In the genomic region with DNA sequence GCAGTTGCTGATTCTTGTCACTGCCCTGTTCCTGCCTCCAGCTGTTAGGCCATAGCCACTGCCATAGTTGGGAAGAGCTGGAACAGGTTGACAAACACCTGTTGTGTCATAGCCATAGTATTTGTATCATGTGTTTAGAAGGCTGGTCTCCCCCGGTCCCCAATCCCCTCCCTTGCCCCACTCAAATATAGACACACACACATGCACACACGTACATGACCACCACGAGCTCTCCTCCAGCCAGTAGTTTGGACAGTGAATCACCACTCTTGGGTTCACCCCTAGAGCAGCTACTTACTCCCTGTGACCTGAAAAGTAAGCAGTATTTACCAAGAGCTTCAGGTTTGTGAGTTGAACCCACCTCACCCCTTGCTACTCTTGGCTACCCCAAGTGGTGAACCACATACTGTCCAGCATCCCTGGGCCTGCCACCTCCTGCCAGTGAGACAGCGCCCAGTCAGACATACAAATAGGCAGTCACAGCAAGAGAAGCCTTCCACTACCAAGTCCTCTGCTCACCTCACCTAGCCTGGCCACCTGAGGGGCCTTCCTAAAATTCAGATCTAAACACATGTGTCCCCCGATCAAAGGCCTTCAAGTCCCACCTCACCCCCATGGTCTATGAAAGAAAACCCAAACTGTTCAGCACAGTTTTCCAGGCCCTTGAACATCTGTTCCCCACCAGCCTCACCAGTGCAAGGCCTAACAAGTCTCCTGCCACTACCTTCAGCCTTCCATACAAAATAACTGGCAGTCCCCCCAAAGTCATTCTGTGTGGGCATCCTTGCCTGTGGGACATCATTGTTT, we compare ENCODE assay signal across 1 cellular context.
TF ChIP-seq lines count a peak whose summit lies in the region.

No MANE protein-coding gene starts in this region.

TF ChIP-seq in HepG2, 621 proteins besides CTCF, POLR2A, EP300 and RAD21 (continued from another document and continues in another):
- TF ChIP-seq, protein P1, sequence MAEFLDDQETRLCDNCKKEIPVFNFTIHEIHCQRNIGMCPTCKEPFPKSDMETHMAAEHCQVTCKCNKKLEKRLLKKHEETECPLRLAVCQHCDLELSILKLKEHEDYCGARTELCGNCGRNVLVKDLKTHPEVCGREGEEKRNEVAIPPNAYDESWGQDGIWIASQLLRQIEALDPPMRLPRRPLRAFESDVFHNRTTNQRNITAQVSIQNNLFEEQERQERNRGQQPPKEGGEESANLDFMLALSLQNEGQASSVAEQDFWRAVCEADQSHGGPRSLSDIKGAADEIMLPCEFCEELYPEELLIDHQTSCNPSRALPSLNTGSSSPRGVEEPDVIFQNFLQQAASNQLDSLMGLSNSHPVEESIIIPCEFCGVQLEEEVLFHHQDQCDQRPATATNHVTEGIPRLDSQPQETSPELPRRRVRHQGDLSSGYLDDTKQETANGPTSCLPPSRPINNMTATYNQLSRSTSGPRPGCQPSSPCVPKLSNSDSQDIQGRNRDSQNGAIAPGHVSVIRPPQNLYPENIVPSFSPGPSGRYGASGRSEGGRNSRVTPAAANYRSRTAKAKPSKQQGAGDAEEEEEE (CRISPR knock-in tag; IDR thresholded peaks at IDR 0.05; ENCODE audit: borderline replicate concordance): no peak
- TF ChIP-seq CBX5 (CRISPR knock-in tag; IDR thresholded peaks at IDR 0.05; ENCODE audit: borderline replicate concordance) (0 out of 2 replicates have a peak, but pooled peaks have one; percentile 9), EEA1 (CRISPR knock-in tag; IDR thresholded peaks at IDR 0.05; ENCODE audit: borderline replicate concordance) (no peak), NR2F1 (CRISPR knock-in tag; IDR thresholded peaks at IDR 0.05) (no peak), GATAD2A (CRISPR knock-in tag; IDR thresholded peaks at IDR 0.05) (0 out of 2 replicates have a peak, but pooled peaks have one; percentile 11), SIX1 (CRISPR knock-in tag; IDR thresholded peaks at IDR 0.05; ENCODE audit: borderline replicate concordance) (no peak), TBX3 (IDR thresholded peaks at IDR 0.05; ENCODE audit: borderline replicate concordance) (no peak), SRSF9 (IDR thresholded peaks at IDR 0.05; ENCODE audit: borderline replicate concordance, insufficient read depth, low read depth, low read length, poor library complexity, severe bottlenecking) (no peak), ZNF549 (CRISPR knock-in tag; IDR thresholded peaks at IDR 0.05) (no peak), SPEN (CRISPR knock-in tag; IDR thresholded peaks at IDR 0.05; ENCODE audit: low read depth) (no peak; the same call in 1 of the 2 replicates), SALL1 (CRISPR knock-in tag; IDR thresholded peaks at IDR 0.05) (peak; percentile 44; the same call in 1 of the 2 replicates), HES4 (CRISPR knock-in tag; IDR thresholded peaks at IDR 0.05; ENCODE audit: borderline replicate concordance) (no peak), TBX2 (CRISPR knock-in tag; IDR thresholded peaks at IDR 0.05; ENCODE audit: borderline replicate concordance) (no peak), ZNF782 (CRISPR knock-in tag; IDR thresholded peaks at IDR 0.05; ENCODE audit: borderline replicate concordance) (no peak), ETV5 (CRISPR knock-in tag; IDR thresholded peaks at IDR 0.05; ENCODE audit: borderline replicate concordance) (no peak; the same call in 1 of the 2 replicates), ZNF367 (CRISPR knock-in tag; IDR thresholded peaks at IDR 0.05; ENCODE audit: borderline replicate concordance) (no peak), ZNF776 (CRISPR knock-in tag; IDR thresholded peaks at IDR 0.05) (no peak), PAF1 (CRISPR knock-in tag; IDR thresholded peaks at IDR 0.05) (no peak), ZNF564 (CRISPR knock-in tag; IDR thresholded peaks at IDR 0.05) (no peak), BHLHE40 (IDR thresholded peaks at IDR 0.05; ENCODE audit: low read length) (0 out of 2 replicates have a peak, but pooled peaks have one; percentile 14), ZBTB7B (CRISPR knock-in tag; IDR thresholded peaks at IDR 0.05) (no peak), SOX13 (IDR thresholded peaks at IDR 0.05) (no peak), SOX13 (CRISPR knock-in tag; conservative IDR thresholded peaks at IDR 0.05 in 1 of 2, IDR thresholded peaks at IDR 0.05 in 1 of 2) (peak in 1 of 2 experiments; percentile 13; a peak in 1 of 4 replicates), ZNF556 (CRISPR knock-in tag; IDR thresholded peaks at IDR 0.05; ENCODE audit: borderline replicate concordance) (no peak), ZNF496 (CRISPR knock-in tag; IDR thresholded peaks at IDR 0.05; ENCODE audit: insufficient replicate concordance) (no peak), EZH2 (conservative IDR thresholded peaks at IDR 0.05; ENCODE audit: low read depth, low read length) (no peak), PAX8 (CRISPR knock-in tag; IDR thresholded peaks at IDR 0.05; ENCODE audit: borderline replicate concordance) (no peak), FOXJ3 (CRISPR knock-in tag; IDR thresholded peaks at IDR 0.05; ENCODE audit: borderline replicate concordance) (no peak)
- TF ChIP-seq, protein P2, sequence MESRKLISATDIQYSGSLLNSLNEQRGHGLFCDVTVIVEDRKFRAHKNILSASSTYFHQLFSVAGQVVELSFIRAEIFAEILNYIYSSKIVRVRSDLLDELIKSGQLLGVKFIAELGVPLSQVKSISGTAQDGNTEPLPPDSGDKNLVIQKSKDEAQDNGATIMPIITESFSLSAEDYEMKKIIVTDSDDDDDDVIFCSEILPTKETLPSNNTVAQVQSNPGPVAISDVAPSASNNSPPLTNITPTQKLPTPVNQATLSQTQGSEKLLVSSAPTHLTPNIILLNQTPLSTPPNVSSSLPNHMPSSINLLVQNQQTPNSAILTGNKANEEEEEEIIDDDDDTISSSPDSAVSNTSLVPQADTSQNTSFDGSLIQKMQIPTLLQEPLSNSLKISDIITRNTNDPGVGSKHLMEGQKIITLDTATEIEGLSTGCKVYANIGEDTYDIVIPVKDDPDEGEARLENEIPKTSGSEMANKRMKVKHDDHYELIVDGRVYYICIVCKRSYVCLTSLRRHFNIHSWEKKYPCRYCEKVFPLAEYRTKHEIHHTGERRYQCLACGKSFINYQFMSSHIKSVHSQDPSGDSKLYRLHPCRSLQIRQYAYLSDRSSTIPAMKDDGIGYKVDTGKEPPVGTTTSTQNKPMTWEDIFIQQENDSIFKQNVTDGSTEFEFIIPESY (CRISPR knock-in tag; IDR thresholded peaks at IDR 0.05): 0 out of 2 replicates have a peak, but pooled peaks have one; percentile 8
- TF ChIP-seq, protein P3, sequence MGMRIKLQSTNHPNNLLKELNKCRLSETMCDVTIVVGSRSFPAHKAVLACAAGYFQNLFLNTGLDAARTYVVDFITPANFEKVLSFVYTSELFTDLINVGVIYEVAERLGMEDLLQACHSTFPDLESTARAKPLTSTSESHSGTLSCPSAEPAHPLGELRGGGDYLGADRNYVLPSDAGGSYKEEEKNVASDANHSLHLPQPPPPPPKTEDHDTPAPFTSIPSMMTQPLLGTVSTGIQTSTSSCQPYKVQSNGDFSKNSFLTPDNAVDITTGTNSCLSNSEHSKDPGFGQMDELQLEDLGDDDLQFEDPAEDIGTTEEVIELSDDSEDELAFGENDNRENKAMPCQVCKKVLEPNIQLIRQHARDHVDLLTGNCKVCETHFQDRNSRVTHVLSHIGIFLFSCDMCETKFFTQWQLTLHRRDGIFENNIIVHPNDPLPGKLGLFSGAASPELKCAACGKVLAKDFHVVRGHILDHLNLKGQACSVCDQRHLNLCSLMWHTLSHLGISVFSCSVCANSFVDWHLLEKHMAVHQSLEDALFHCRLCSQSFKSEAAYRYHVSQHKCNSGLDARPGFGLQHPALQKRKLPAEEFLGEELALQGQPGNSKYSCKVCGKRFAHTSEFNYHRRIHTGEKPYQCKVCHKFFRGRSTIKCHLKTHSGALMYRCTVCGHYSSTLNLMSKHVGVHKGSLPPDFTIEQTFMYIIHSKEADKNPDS (CRISPR knock-in tag; IDR thresholded peaks at IDR 0.05): no peak
- TF ChIP-seq, protein P4, sequence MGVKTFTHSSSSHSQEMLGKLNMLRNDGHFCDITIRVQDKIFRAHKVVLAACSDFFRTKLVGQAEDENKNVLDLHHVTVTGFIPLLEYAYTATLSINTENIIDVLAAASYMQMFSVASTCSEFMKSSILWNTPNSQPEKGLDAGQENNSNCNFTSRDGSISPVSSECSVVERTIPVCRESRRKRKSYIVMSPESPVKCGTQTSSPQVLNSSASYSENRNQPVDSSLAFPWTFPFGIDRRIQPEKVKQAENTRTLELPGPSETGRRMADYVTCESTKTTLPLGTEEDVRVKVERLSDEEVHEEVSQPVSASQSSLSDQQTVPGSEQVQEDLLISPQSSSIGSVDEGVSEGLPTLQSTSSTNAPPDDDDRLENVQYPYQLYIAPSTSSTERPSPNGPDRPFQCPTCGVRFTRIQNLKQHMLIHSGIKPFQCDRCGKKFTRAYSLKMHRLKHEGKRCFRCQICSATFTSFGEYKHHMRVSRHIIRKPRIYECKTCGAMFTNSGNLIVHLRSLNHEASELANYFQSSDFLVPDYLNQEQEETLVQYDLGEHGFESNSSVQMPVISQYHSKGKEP (CRISPR knock-in tag; IDR thresholded peaks at IDR 0.05): no peak
- TF ChIP-seq, protein P5, sequence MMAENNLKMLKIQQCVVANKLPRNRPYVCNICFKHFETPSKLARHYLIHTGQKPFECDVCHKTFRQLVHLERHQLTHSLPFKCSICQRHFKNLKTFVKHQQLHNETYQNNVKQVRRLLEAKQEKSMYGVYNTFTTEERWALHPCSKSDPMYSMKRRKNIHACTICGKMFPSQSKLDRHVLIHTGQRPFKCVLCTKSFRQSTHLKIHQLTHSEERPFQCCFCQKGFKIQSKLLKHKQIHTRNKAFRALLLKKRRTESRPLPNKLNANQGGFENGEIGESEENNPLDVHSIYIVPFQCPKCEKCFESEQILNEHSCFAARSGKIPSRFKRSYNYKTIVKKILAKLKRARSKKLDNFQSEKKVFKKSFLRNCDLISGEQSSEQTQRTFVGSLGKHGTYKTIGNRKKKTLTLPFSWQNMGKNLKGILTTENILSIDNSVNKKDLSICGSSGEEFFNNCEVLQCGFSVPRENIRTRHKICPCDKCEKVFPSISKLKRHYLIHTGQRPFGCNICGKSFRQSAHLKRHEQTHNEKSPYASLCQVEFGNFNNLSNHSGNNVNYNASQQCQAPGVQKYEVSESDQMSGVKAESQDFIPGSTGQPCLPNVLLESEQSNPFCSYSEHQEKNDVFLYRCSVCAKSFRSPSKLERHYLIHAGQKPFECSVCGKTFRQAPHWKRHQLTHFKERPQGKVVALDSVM (CRISPR knock-in tag; IDR thresholded peaks at IDR 0.05): no peak
- TF ChIP-seq, protein P6, sequence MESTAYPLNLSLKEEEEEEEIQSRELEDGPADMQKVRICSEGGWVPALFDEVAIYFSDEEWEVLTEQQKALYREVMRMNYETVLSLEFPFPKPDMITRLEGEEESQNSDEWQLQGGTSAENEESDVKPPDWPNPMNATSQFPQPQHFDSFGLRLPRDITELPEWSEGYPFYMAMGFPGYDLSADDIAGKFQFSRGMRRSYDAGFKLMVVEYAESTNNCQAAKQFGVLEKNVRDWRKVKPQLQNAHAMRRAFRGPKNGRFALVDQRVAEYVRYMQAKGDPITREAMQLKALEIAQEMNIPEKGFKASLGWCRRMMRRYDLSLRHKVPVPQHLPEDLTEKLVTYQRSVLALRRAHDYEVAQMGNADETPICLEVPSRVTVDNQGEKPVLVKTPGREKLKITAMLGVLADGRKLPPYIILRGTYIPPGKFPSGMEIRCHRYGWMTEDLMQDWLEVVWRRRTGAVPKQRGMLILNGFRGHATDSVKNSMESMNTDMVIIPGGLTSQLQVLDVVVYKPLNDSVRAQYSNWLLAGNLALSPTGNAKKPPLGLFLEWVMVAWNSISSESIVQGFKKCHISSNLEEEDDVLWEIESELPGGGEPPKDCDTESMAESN (CRISPR knock-in tag; conservative IDR thresholded peaks at IDR 0.05): no peak
- TF ChIP-seq, protein P7, sequence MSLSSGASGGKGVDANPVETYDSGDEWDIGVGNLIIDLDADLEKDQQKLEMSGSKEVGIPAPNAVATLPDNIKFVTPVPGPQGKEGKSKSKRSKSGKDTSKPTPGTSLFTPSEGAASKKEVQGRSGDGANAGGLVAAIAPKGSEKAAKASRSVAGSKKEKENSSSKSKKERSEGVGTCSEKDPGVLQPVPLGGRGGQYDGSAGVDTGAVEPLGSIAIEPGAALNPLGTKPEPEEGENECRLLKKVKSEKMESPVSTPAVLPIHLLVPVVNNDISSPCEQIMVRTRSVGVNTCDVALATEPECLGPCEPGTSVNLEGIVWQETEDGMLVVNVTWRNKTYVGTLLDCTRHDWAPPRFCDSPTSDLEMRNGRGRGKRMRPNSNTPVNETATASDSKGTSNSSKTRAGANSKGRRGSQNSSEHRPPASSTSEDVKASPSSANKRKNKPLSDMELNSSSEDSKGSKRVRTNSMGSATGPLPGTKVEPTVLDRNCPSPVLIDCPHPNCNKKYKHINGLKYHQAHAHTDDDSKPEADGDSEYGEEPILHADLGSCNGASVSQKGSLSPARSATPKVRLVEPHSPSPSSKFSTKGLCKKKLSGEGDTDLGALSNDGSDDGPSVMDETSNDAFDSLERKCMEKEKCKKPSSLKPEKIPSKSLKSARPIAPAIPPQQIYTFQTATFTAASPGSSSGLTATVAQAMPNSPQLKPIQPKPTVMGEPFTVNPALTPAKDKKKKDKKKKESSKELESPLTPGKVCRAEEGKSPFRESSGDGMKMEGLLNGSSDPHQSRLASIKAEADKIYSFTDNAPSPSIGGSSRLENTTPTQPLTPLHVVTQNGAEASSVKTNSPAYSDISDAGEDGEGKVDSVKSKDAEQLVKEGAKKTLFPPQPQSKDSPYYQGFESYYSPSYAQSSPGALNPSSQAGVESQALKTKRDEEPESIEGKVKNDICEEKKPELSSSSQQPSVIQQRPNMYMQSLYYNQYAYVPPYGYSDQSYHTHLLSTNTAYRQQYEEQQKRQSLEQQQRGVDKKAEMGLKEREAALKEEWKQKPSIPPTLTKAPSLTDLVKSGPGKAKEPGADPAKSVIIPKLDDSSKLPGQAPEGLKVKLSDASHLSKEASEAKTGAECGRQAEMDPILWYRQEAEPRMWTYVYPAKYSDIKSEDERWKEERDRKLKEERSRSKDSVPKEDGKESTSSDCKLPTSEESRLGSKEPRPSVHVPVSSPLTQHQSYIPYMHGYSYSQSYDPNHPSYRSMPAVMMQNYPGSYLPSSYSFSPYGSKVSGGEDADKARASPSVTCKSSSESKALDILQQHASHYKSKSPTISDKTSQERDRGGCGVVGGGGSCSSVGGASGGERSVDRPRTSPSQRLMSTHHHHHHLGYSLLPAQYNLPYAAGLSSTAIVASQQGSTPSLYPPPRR (CRISPR knock-in tag; IDR thresholded peaks at IDR 0.05; ENCODE audit: borderline replicate concordance): no peak
- TF ChIP-seq, protein P8, sequence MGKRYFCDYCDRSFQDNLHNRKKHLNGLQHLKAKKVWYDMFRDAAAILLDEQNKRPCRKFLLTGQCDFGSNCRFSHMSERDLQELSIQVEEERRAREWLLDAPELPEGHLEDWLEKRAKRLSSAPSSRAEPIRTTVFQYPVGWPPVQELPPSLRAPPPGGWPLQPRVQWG (CRISPR knock-in tag; IDR thresholded peaks at IDR 0.05; ENCODE audit: borderline replicate concordance, low read depth): no peak
- TF ChIP-seq, protein P9, sequence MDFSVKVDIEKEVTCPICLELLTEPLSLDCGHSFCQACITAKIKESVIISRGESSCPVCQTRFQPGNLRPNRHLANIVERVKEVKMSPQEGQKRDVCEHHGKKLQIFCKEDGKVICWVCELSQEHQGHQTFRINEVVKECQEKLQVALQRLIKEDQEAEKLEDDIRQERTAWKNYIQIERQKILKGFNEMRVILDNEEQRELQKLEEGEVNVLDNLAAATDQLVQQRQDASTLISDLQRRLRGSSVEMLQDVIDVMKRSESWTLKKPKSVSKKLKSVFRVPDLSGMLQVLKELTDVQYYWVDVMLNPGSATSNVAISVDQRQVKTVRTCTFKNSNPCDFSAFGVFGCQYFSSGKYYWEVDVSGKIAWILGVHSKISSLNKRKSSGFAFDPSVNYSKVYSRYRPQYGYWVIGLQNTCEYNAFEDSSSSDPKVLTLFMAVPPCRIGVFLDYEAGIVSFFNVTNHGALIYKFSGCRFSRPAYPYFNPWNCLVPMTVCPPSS (IDR thresholded peaks at IDR 0.05): no peak
